In the genomic region with DNA sequence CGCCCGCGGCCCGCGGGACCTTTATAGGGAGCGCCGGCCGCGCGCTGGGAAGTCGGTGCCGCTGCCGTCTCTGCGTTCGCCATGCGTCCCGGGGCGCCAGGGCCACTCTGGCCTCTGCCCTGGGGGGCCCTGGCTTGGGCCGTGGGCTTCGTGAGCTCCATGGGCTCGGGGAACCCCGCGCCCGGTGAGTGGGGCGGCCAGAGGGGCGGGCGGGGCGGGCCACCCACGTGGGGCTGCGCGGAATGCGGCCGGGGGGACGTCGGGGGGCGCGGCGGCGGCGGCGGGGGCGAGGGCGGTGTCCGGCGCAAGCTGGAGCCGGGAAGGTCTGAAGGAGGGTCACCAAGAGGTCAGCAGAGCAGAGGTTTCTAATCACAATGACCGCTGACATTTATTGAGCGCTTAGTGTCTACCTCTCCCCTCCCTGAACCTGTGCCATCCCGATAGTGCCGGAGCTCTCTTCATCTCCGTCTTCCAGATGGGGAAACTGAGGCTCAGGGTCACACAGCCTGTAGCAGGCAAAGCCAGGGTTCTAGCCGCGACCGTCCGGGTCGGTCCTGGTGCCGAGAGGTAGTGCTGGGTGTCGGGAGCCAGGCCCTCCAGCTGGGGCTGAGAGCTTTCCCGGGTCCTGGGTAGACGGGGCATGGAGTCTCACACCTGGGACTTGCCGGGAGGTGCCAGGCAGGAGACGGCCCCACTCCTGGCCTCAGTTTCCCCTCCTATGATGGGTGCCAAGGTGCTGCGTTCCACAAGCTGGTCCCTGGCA, we compare ENCODE assay signal across 9 cellular contexts. TPM values are rescaled to one million over a fixed set of nuclear protein-coding genes. Genes with fewer than 3 reads are reported as not detected.
DNase-seq lines count a peak whose midpoint lies in the region; ATAC-seq and TF ChIP-seq lines count a peak whose summit lies in the region.
"Had no signal": no experiment of that assay in that cellular context is flagged by ENCODE, and none has a peak within 500 bp of the region (broad histone marks: within the 10 kb centered on the region; RNA-seq: fewer than 3 reads in every experiment).

FSTL3 (plus strand) TSS at position 50 of the 763 bp plus-strand sequence; CDS start at position 82, 32 bp downstream.

- H3K36me3 ChIP-seq in HUES6 (ENCODE audit: control insufficient read depth, insufficient read depth, low read length) (no peaks in the 10 kb centered on the region), mesenchymal stem cell (ENCODE audit: control insufficient read depth in 1 of 2, insufficient read depth in 2 of 2, low read depth in 1 of 2, low read length in 2 of 2) (peaks cover 0 to 11% of the 10 kb centered on the region in 2 experiments), upper lobe of left lung (peaks cover 0 to 10% (median 0%) of the 10 kb centered on the region in 4 donors)

- H3K9me3 ChIP-seq in HUES6 (ENCODE audit: control insufficient read depth, insufficient read depth, low read depth, low read length) = no peaks in the 10 kb centered on the region
- no peaks in the 10 kb centered on the region for H3K9me3 ChIP-seq in mesenchymal stem cell (ENCODE audit: control insufficient read depth, low read length)
- H3K9me3 ChIP-seq in upper lobe of left lung = no peaks in the 10 kb centered on the region

- peaks cover 4% of the 10 kb centered on the region for H3K36me3 Mint-ChIP-seq in chondrocyte (ENCODE audit: low read depth)

- TF ChIP-seq POLR2A in upper lobe of left lung (IDR thresholded peaks at IDR 0.05) = peak in 1 of 4 donors; percentile 40

- H2AK5ac ChIP-seq in mesenchymal stem cell (ENCODE audit: low read length, severe bottlenecking) = peak within 1 kb of the TSS; percentile 96

- H3K27me3 Mint-ChIP-seq in chondrocyte (ENCODE audit: low read depth) = no peaks in the 10 kb centered on the region

- H3K79me1 ChIP-seq in mesenchymal stem cell (replicated peaks; ENCODE audit: low read length, poor library complexity, severe bottlenecking) = peaks cover 5% of the 10 kb centered on the region

- H2BK12ac ChIP-seq in mesenchymal stem cell (ENCODE audit: low read length in 2 of 2) = peak within 1 kb of the TSS; percentile 14 to 79

- no peaks in the 10 kb centered on the region for H3K9me3 Mint-ChIP-seq in chondrocyte (ENCODE audit: low read depth)

- peak within 1 kb of the TSS; percentile 93 for H4K91ac ChIP-seq in mesenchymal stem cell (ENCODE audit: low read length)

- H3K4me3 ChIP-seq in HUES6 (ENCODE audit: low read depth, low read length) (peak within 1 kb of the TSS; percentile 50), mesenchymal stem cell (ENCODE audit: insufficient read depth in 1 of 2, low read depth in 1 of 2, low read length in 2 of 2) (peak within 1 kb of the TSS; percentile 66 to 78), upper lobe of left lung (peak within 1 kb of the TSS; percentile 51 to 77 (median 55))

- peaks cover 32% of the 10 kb centered on the region for H3K4me1 Mint-ChIP-seq in chondrocyte (ENCODE audit: low read depth)

- peak within 1 kb of the TSS; percentile 67 for H3K4me2 ChIP-seq in mesenchymal stem cell (ENCODE audit: low read length, poor library complexity, severe bottlenecking)

- H3K4ac ChIP-seq in mesenchymal stem cell (ENCODE audit: low read depth in 1 of 2, low read length in 2 of 2) = peak within 1 kb of the TSS; percentile 70 to 95

- H2AFZ ChIP-seq in mesenchymal stem cell (ENCODE audit: low read depth, low read length) = no peak within 1 kb of the TSS

- peak within 1 kb of the TSS; percentile 67 for H4K8ac ChIP-seq in mesenchymal stem cell (ENCODE audit: low read length)

- H3K9ac ChIP-seq in HUES6 (ENCODE audit: low read length) (no peak within 1 kb of the TSS), mesenchymal stem cell (ENCODE audit: low read length) (peak within 1 kb of the TSS; percentile 76)

- ATAC-seq in upper lobe of left lung (ENCODE audit: low FRiP score in 2 of 2) (no peak), GM21526 (IDR thresholded peaks at IDR 0.05; ENCODE audit: low FRiP score, unreplicated experiment) (no peak)

- no peak within 1 kb of the TSS for H3K23ac ChIP-seq in mesenchymal stem cell (ENCODE audit: low read length in 2 of 2)

- H2BK120ac ChIP-seq in mesenchymal stem cell (ENCODE audit: low read depth, low read length) = peak within 1 kb of the TSS; percentile 68

- peak within 1 kb of the TSS in 1 of 2 experiments; percentile 82 for H3K14ac ChIP-seq in mesenchymal stem cell (ENCODE audit: low read length in 2 of 2)

- peak; percentile 86 for DNase-seq in chondrocyte (ENCODE audit: low spot score)
- peak; percentile 27 for DNase-seq in mesenchymal stem cell
- DNase-seq in upper lobe of left lung = peak in 1 of 2 donors; percentile 92
- no peak for DNase-seq in SHP77 treated with DMSO at 0.1 percent for 48 hours (lab: John Stamatoyannopoulos, UW)
- no peak for DNase-seq in pons (ENCODE audit: low spot score)
- DNase-seq: stimulated activated CD8-positive, alpha-beta memory T cell treated with anti-CD3 and anti-CD28 coated beads, Interleukin-4, amount 100 ng/mL, for 48 hours had no signal

- H3K27ac ChIP-seq in HUES6 (ENCODE audit: low read depth, low read length) (no peak within 1 kb of the TSS), mesenchymal stem cell (ENCODE audit: low read length, poor library complexity, severe bottlenecking) (peak within 1 kb of the TSS; percentile 10), upper lobe of left lung (peak within 1 kb of the TSS; percentile 84 to 95 (median 90))
- H3K27ac ChIP-seq: HL-60 had no signal

- H2BK15ac ChIP-seq in mesenchymal stem cell (ENCODE audit: low read depth, poor library complexity, severe bottlenecking) = peak within 1 kb of the TSS; percentile 26

- TF ChIP-seq EP300 in upper lobe of left lung (IDR thresholded peaks at IDR 0.05) = no peak

- no peak for TF ChIP-seq CTCF in chondrocyte (IDR thresholded peaks at IDR 0.05)
- no peak for TF ChIP-seq CTCF in upper lobe of left lung (IDR thresholded peaks at IDR 0.05)

- H3K4me1 ChIP-seq in HUES6 (ENCODE audit: control insufficient read depth, insufficient read depth, low read length) (peaks cover 19% of the 10 kb centered on the region), mesenchymal stem cell (ENCODE audit: control insufficient read depth, insufficient read depth, low read depth, low read length) (peaks cover 46% of the 10 kb centered on the region), upper lobe of left lung (peaks cover 33 to 68% (median 46%) of the 10 kb centered on the region in 4 donors)

- H3K27me3 ChIP-seq in HUES6 (ENCODE audit: control insufficient read depth, insufficient read depth, low read length) (peaks cover 34% of the 10 kb centered on the region), mesenchymal stem cell (ENCODE audit: control insufficient read depth in 1 of 2, insufficient read depth in 1 of 2, low read length in 2 of 2) (peaks cover 0 to 3% of the 10 kb centered on the region in 2 experiments), upper lobe of left lung (peaks cover 0 to 4% (median 0%) of the 10 kb centered on the region in 4 donors)

- H3K4me3 Mint-ChIP-seq in chondrocyte (ENCODE audit: unreplicated experiment) = peak within 1 kb of the TSS; percentile 75

- peak within 1 kb of the TSS; percentile 95 for H3K27ac Mint-ChIP-seq in chondrocyte (ENCODE audit: unreplicated experiment)

- 16% methylated on average over 42 of the region's 63 CpGs for WGBS in mesenchymal stem cell
- 11 to 22% methylated on average over 14 to 18 of the region's 63 CpGs for WGBS in upper lobe of left lung, 2 donors

- peak within 1 kb of the TSS; percentile 82 to 88 for H3K18ac ChIP-seq in mesenchymal stem cell (ENCODE audit: low read depth in 1 of 2, low read length in 2 of 2)

- H2BK5ac ChIP-seq in mesenchymal stem cell (ENCODE audit: low read depth, low read length, poor library complexity, severe bottlenecking) = peak within 1 kb of the TSS; percentile 60

RNA-seq across cellular contexts. Expression of gene FSTL3, which starts in this region (rescaled TPM):
- total RNA-seq in chondrocyte (267 to 316 TPM (median 312 TPM) in 3 replicates), upper lobe of left lung (100 to 1,000 TPM; 109 to 335 (median 197) TPM)
- polyA plus RNA-seq in mesenchymal stem cell (2013, experiment 1 of 2) = 33.8 TPM
- 36.5 TPM for polyA plus RNA-seq in mesenchymal stem cell (2013, experiment 2 of 2)

Comparison
In these comparisons a context has a peak if more than half of its experiments do, and no peak if none do; other contexts are left out.
1. DNase-seq: peak in chondrocyte (single experiment) and mesenchymal stem cell (single experiment); none in SHP77 treated with DMSO at 0.1 percent for 48 hours (single experiment) and pons (single experiment).
2. Peak in every context shown above with its lines, with median percentiles within 50 percentile points of each other: H3K4me3 ChIP-seq.